ENCODE assay signal across 10 cellular contexts in the genomic region with DNA sequence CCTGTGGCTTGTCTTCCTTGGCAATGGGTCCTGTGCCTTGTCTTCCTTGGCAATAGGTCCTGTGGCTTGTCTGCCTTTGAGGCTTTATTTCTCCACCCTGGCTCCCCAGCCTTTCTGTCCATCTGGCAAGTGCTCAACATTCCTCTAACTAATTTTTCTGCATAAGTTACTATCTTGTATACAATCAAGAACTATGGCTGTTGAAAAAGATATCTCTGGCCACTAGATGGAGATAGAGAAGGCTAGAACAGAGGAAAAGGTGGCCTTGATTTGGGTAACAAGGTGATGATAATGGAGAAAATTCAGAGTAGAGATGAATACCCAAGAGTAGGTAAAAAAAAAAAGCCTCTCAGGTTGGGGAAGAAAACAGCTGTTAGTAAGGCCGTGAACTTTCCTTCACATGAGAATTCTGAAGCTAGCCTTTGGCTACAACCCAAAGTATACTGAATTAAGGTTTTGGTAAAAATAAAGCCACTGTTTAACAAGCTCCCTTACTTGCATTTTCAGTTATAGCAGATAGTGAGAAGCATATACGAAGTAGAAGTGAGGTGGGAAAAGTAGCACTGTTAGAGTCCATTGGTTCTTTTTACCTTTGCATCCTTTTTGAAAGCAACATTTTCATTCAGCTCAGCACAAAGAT.
DNase-seq lines count a peak whose midpoint lies in the region; ATAC-seq, FAIRE-seq and TF ChIP-seq lines count a peak whose summit lies in the region.
"Had no signal": no experiment of that assay in that cellular context is flagged by ENCODE, and none has a peak within 500 bp of the region (broad histone marks: within the 10 kb centered on the region; RNA-seq: fewer than 3 reads in every experiment).

No MANE protein-coding gene starts in this region.

- H3K27ac Mint-ChIP-seq in HFFc6, result no peak overlapping the region
- H3K27ac Mint-ChIP-seq: stimulated activated memory B cell treated with anti-CD40 and anti-IgM and Interleukin-4, amounts not matched to agents 10 μg/mL and 1 μg/mL and 100 μg/mL, for 72 hours had no signal

- no peak overlapping the region for H3K4me3 Mint-ChIP-seq in HFFc6
- H3K4me3 Mint-ChIP-seq: stimulated activated memory B cell treated with anti-CD40 and anti-IgM and Interleukin-4, amounts not matched to agents 10 μg/mL and 1 μg/mL and 100 μg/mL, for 72 hours had no signal

- TF ChIP-seq CTCF in HFFc6 (IDR thresholded peaks at IDR 0.05) (peak; percentile 38; the same call in 1 of the 2 replicates), omental fat pad (IDR thresholded peaks at IDR 0.05) (no peak)

- peaks cover 1% of the 10 kb centered on the region; the same call in 1 of the 2 replicates for H3K27me3 Mint-ChIP-seq in HFFc6 (ENCODE audit: insufficient read depth)
- H3K27me3 Mint-ChIP-seq: stimulated activated memory B cell treated with anti-CD40 and anti-IgM and Interleukin-4, amounts not matched to agents 10 μg/mL and 1 μg/mL and 100 μg/mL, for 72 hours had no signal

- peak; percentile 31 for DNase-seq in COR-L47 (lab: John Stamatoyannopoulos, UW)
- DNase-seq in HFFc6, result no peak
- peak; percentile 59 for DNase-seq in RCC 7860 (ENCODE audit: low spot score)
- peak; percentile 42 for DNase-seq in kidney glomerular epithelial cell (lab: John Stamatoyannopoulos, UW)
- DNase-seq in NCI-H446 (lab: John Stamatoyannopoulos, UW), result no peak
- DNase-seq in epidermal melanocyte (ENCODE audit: insufficient read length, low spot score), result no peak
- DNase-seq in omental fat pad (ENCODE audit: low spot score), result no peak
- no peak for DNase-seq in NCI-H187 treated with DMSO at 0.1 percent for 48 hours (lab: John Stamatoyannopoulos, UW)
- DNase-seq: pancreas had no signal

- peaks cover 27% of the 10 kb centered on the region for H3K9me3 Mint-ChIP-seq in HFFc6

- no peak for ATAC-seq in omental fat pad (ENCODE audit: low FRiP score)
- ATAC-seq: stimulated activated memory B cell treated with anti-CD40 and anti-IgM and Interleukin-4, amounts not matched to agents 10 μg/mL and 1 μg/mL and 100 μg/mL, for 72 hours had no signal

- peak; percentile 88 for FAIRE-seq in RCC 7860 (lab: Jason Lieb, UNC)
- FAIRE-seq: pancreas had no signal

- no peaks in the 10 kb centered on the region; the same call in 1 of the 2 replicates for H3K36me3 Mint-ChIP-seq in HFFc6 (ENCODE audit: low read depth)
- H3K36me3 Mint-ChIP-seq: stimulated activated memory B cell treated with anti-CD40 and anti-IgM and Interleukin-4, amounts not matched to agents 10 μg/mL and 1 μg/mL and 100 μg/mL, for 72 hours had no signal

- no peaks in the 10 kb centered on the region for H3K4me1 Mint-ChIP-seq in HFFc6 (ENCODE audit: low read depth)
- H3K4me1 Mint-ChIP-seq: stimulated activated memory B cell treated with anti-CD40 and anti-IgM and Interleukin-4, amounts not matched to agents 10 μg/mL and 1 μg/mL and 100 μg/mL, for 72 hours had no signal

Comparison
In these comparisons a context has a peak if more than half of its experiments do, and no peak if none do; other contexts are left out.
1. DNase-seq: peak in COR-L47 (single experiment), RCC 7860 (single experiment) and kidney glomerular epithelial cell (single experiment); none in HFFc6 (single experiment), NCI-H446 (0 of 2), epidermal melanocyte (single experiment), omental fat pad (single experiment) and NCI-H187 treated with DMSO at 0.1 percent for 48 hours (single experiment).